In the genomic region with DNA sequence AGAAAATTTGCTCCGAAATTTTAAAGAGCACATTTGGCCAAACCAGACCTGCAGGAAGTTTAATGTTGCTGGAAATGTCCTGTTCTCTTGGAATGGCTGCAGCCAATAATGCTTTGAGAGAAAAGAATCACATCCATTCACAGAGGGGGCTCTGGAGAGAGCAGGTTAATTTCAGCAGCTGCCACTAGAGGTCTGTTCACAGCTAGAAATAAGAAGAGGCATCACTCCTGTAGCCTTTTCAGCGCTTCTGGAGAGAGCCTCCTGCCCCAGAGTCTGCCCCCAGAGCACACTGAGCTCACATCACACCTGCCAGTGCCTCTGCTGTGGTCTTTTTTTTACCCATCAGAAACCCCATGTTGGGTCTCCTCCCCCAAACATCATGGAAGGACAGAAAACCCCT, we compare ENCODE assay signal across 9 cellular contexts.
DNase-seq lines count a peak whose midpoint lies in the region; ATAC-seq and TF ChIP-seq lines count a peak whose summit lies in the region.
"Had no signal": no experiment of that assay in that cellular context is flagged by ENCODE, and none has a peak within 500 bp of the region (broad histone marks: within the 10 kb centered on the region; RNA-seq: fewer than 3 reads in every experiment).

No MANE protein-coding gene starts in this region.

- no peaks in the 10 kb centered on the region for H3K27me3 ChIP-seq in HCT116 (ENCODE audit: insufficient read depth, low read length)

- CTCF ChIA-PET in GM10248 (lab: Yijun Ruan, JAX) (interaction anchor here (1.0 to 2.0 kb wide), 9 partner anchors 8 to 183 kb away, joined by 3 to 10 read pairs (median 4); no protein-coding TSS in a partner anchor), HCT116 (lab: Charles Lee) (interaction anchor here (0.6 to 1.8 kb wide), 11 partner anchors 9 to 267 kb away, joined by 3 to 9 read pairs (median 3); partner anchors contain the start of gene RAD23B)

- H4K20me1 ChIP-seq in HCT116 (ENCODE audit: insufficient read depth), result no peaks in the 10 kb centered on the region

- POLR2A ChIA-PET in GM10248 (lab: Yijun Ruan, JAX) (no interaction called here), HCT116 (lab: Charles Lee) (interaction anchor here (0.6 kb wide), 1 partner anchor 11 kb away, joined by 3 read pairs; no protein-coding TSS in a partner anchor)

- intact Hi-C loops in HCT116 (cut with micrococcal nuclease), result loop anchor here (1.0 kb wide), 1 partner anchor 14 kb away; no protein-coding TSS in a partner anchor

- peak; percentile 83 for TF ChIP-seq RAD21 in HCT116 (IDR thresholded peaks at IDR 0.05; ENCODE audit: low read depth)

- no peaks in the 10 kb centered on the region for H3K9me2 ChIP-seq in HCT116 (ENCODE audit: insufficient read depth)

- H3K9me3 ChIP-seq in HCT116 (ENCODE audit: control insufficient read depth in 1 of 2, insufficient read depth in 1 of 2, low read depth in 1 of 2, low read length in 2 of 2), result no peaks in the 10 kb centered on the region

- no peak overlapping the region for H3K27ac ChIP-seq in HCT116 (ENCODE audit: low read depth, low read length)

- H3K4me2 ChIP-seq in HCT116 (ENCODE audit: low read length), result no peak overlapping the region

- H3K4me1 ChIP-seq in HCT116 (ENCODE audit: control insufficient read depth in 1 of 2, insufficient read depth in 2 of 2, low read length in 2 of 2), result peaks cover 0 to 21% of the 10 kb centered on the region in 2 experiments; a peak in 2 of 4 replicates

- H3K4me3 ChIP-seq in HCT116 (replicated peaks in 1 of 2; ENCODE audit: low read depth in 1 of 2, low read length in 2 of 2) (no peak overlapping the region), foreskin fibroblast (ENCODE audit: low read depth in 1 of 2, low read length in 2 of 2) (no peak overlapping the region)

- H3K27me3 Mint-ChIP-seq in stimulated activated naive CD8-positive, alpha-beta T cell treated with anti-CD3 and anti-CD28 coated beads, Interleukin-15, amount 100 ng/mL, for 72 hours, result peaks cover 22% of the 10 kb centered on the region

- BruUV-seq in HCT116 (replicated peaks; lab: Mats Ljungman, UMichigan), result no TSS peak

- RAD21 ChIA-PET in HCT116 (lab: Charles Lee; ENCODE audit: low non-redundant PET in 1 of 2, low total read pairs in 2 of 2, uncharacterized antibody in 2 of 2, unreplicated experiment in 2 of 2), result interaction anchor here in 1 of 2 experiments (0.6 kb wide), 1 partner anchor 189 kb away, joined by 3 read pairs; no protein-coding TSS in a partner anchor

- H3K9ac ChIP-seq in HCT116 (ENCODE audit: low read length), result no peak overlapping the region

- no peaks in the 10 kb centered on the region for H3K79me2 ChIP-seq in HCT116 (ENCODE audit: insufficient read depth, low read length)

- H3K4me3 Mint-ChIP-seq in stimulated activated naive CD8-positive, alpha-beta T cell treated with anti-CD3 and anti-CD28 coated beads, Interleukin-15, amount 100 ng/mL, for 72 hours, result no peak overlapping the region
- H3K4me3 Mint-ChIP-seq: naive B cell had no signal

- DNase-seq in GM10248 (ENCODE audit: extremely low spot score), result no peak
- peak; percentile 51 for DNase-seq in HCT116 (ENCODE audit: low read depth, low spot score)
- peak; percentile 34 for DNase-seq in NCI-H774 (lab: John Stamatoyannopoulos, UW)
- DNase-seq in foreskin fibroblast, result peak in 1 of 2 donors; percentile 44
- no peak for DNase-seq in stimulated activated naive CD8-positive, alpha-beta T cell treated with anti-CD3 and anti-CD28 coated beads, Interleukin-15, amount 100 ng/mL, for 72 hours
- no peak for DNase-seq in NCI-H2196 (lab: John Stamatoyannopoulos, UW; ENCODE audit: unreplicated experiment)
- no peak for DNase-seq in NCI-H1930 (lab: John Stamatoyannopoulos, UW)
- DNase-seq: naive B cell had no signal

- no peaks in the 10 kb centered on the region for H3K36me3 ChIP-seq in HCT116 (ENCODE audit: control insufficient read depth in 1 of 2, insufficient read depth in 2 of 2, low read length in 2 of 2)

- H2AFZ ChIP-seq in HCT116 (ENCODE audit: low read depth, low read length, poor library complexity, severe bottlenecking), result peak overlapping the region; percentile 55

- no peak overlapping the region for H3K27ac Mint-ChIP-seq in stimulated activated naive CD8-positive, alpha-beta T cell treated with anti-CD3 and anti-CD28 coated beads, Interleukin-15, amount 100 ng/mL, for 72 hours
- H3K27ac Mint-ChIP-seq: naive B cell had no signal

- ATAC-seq in HCT116, result peak; percentile 97
- peak; percentile 45 for ATAC-seq in stimulated activated naive CD8-positive, alpha-beta T cell treated with anti-CD3 and anti-CD28 coated beads, Interleukin-15, amount 100 ng/mL, for 72 hours
- ATAC-seq in GM19324 (IDR thresholded peaks at IDR 0.05; ENCODE audit: low FRiP score, unreplicated experiment), result no peak

- TF ChIP-seq CTCF in GM10248 (IDR thresholded peaks at IDR 0.05; ENCODE audit: control extremely low read depth, extremely low read depth, low read depth, missing control alignments), result peak; percentile 44
- peak; percentile 65 to 74 (median 69); a peak in 5 of 6 replicates for TF ChIP-seq CTCF in HCT116 (IDR thresholded peaks at IDR 0.05 in 2 of 3, conservative IDR thresholded peaks at IDR 0.05 in 1 of 3; ENCODE audit: borderline replicate concordance in 1 of 3, insufficient read depth in 1 of 3, low read depth in 2 of 3, low read length in 2 of 3)
- peak; percentile 59 for TF ChIP-seq CTCF in foreskin fibroblast (IDR thresholded peaks at IDR 0.05; ENCODE audit: low read depth, low read length)

- TF ChIP-seq POLR2A in HCT116 (IDR thresholded peaks at IDR 0.05; ENCODE audit: borderline replicate concordance, extremely low read depth, insufficient read depth, insufficient read length), result no peak

- no peaks in the 10 kb centered on the region for H3K4me1 Mint-ChIP-seq in stimulated activated naive CD8-positive, alpha-beta T cell treated with anti-CD3 and anti-CD28 coated beads, Interleukin-15, amount 100 ng/mL, for 72 hours
- H3K4me1 Mint-ChIP-seq: naive B cell had no signal

- H3K9me3 Mint-ChIP-seq in stimulated activated naive CD8-positive, alpha-beta T cell treated with anti-CD3 and anti-CD28 coated beads, Interleukin-15, amount 100 ng/mL, for 72 hours, result no peaks in the 10 kb centered on the region

TF ChIP-seq in HCT116, 20 proteins besides CTCF, POLR2A, EP300 and RAD21:
- TF ChIP-seq CBX3 (IDR thresholded peaks at IDR 0.05; ENCODE audit: low read depth) (peak; percentile 2; the same call in 1 of the 2 replicates), CEBPB (IDR thresholded peaks at IDR 0.05; ENCODE audit: low read depth) (no peak), YY1 (IDR thresholded peaks at IDR 0.05; ENCODE audit: extremely low read depth, insufficient replicate concordance, low read depth, low read length) (no peak)
TF ChIP-seq in HCT116: peak in this region for 1.

Comparison
In these comparisons a context has a peak if more than half of its experiments do, and no peak if none do; other contexts are left out.
1. DNase-seq: peak in HCT116 (single experiment) and NCI-H774 (single experiment); none in GM10248 (single experiment), stimulated activated naive CD8-positive, alpha-beta T cell treated with anti-CD3 and anti-CD28 coated beads, Interleukin-15, amount 100 ng/mL, for 72 hours (0 of 2), NCI-H2196 (single experiment) and NCI-H1930 (0 of 2).
2. Peak in every context shown above with its lines, with median percentiles within 50 percentile points of each other: CTCF ChIP-seq.